ENCODE assay signal across 8 cellular contexts in the genomic region with DNA sequence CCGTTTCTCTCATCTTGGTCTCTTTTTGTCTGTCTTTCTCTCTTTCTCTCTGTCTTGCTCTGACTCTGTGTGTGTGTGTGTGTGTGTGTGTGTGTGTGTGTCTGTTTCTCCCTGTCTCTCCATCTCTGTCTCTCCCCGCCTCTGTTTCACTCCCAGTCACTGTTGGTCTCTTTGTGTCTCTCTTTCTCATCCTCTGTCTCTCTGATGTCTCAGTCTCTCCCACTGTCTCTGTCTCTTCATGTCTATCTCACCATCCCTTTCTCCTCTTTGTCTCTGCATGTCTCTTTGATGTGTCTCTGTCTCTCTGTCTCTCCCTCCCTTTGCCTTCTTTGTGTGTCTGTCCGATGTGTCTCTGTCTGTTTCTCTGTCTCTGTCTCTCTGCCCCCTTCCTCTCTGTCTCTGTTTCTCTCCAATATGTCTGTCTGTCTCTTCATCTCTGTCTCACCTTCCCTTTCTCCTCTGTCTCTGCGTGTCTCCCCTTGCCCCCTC. TPM values are rescaled to one million over a fixed set of nuclear protein-coding genes. Genes with fewer than 3 reads are reported as not detected.
DNase-seq lines count a peak whose midpoint lies in the region; ATAC-seq and TF ChIP-seq lines count a peak whose summit lies in the region.

No MANE protein-coding gene starts in this region.

- ATAC-seq in HG03045 (IDR thresholded peaks at IDR 0.05; ENCODE audit: unreplicated experiment): no peak
- no peak for ATAC-seq in HG02840 (IDR thresholded peaks at IDR 0.05; ENCODE audit: low FRiP score, unreplicated experiment)

- H3K4me1 Mint-ChIP-seq in CD4-positive, alpha-beta memory T cell: peaks cover 20 to 51% (median 29%) of the 10 kb centered on the region in 4 donors
- H3K4me1 Mint-ChIP-seq in endodermal cell: no peaks in the 10 kb centered on the region

- H3K79me2 ChIP-seq in osteoblast (ENCODE audit: insufficient read depth, low read length): peaks cover 94% of the 10 kb centered on the region

- H3K27me3 Mint-ChIP-seq in CD4-positive, alpha-beta memory T cell: no peaks in the 10 kb centered on the region
- H3K27me3 Mint-ChIP-seq in endodermal cell (ENCODE audit: insufficient read depth): peaks cover 96% of the 10 kb centered on the region

- no peak overlapping the region for H3K4me3 ChIP-seq in CD4-positive, alpha-beta memory T cell (ENCODE audit: low read length in 2 of 2)
- H3K4me3 ChIP-seq in NT2/D1 (ENCODE audit: insufficient read length, low read depth): peak overlapping the region; percentile 34
- H3K4me3 ChIP-seq in endodermal cell (ENCODE audit: low read length): no peak overlapping the region
- peak overlapping the region; percentile 92 for H3K4me3 ChIP-seq in osteoblast (ENCODE audit: insufficient read depth, low read length)

- DNase-seq in CD4-positive, alpha-beta memory T cell: no peak
- DNase-seq in NT2/D1 (ENCODE audit: low read depth, low spot score): no peak
- DNase-seq in endodermal cell: peak; percentile 59
- DNase-seq in osteoblast (ENCODE audit: insufficient read length, low spot score, missing footprints): peak; percentile 86
- DNase-seq in activated CD4-positive, CD25-positive, alpha-beta regulatory T cell (lab: John Stamatoyannopoulos, UW): no peak
- no peak for DNase-seq in head of caudate nucleus

- H4K20me1 ChIP-seq in osteoblast (ENCODE audit: insufficient read depth, low read length): peaks cover 53% of the 10 kb centered on the region

- intact Hi-C loops in CD4-positive, alpha-beta memory T cell (cut with micrococcal nuclease): loop anchor here (10.0 kb wide), 1 partner anchor 66 kb away; no protein-coding TSS in a partner anchor
- intact Hi-C loops in head of caudate nucleus (cut with DNase I): loop anchor here (5.0 kb wide), 1 partner anchor 33 kb away; no protein-coding TSS in a partner anchor

- no peaks in the 10 kb centered on the region for H3K36me3 ChIP-seq in CD4-positive, alpha-beta memory T cell (ENCODE audit: insufficient read depth, low read length)
- H3K36me3 ChIP-seq in NT2/D1 (ENCODE audit: insufficient read depth, insufficient read length, low read length) (no peaks in the 10 kb centered on the region), endodermal cell (ENCODE audit: control insufficient read depth, insufficient read depth, low read length) (no peaks in the 10 kb centered on the region), osteoblast (ENCODE audit: insufficient read depth, low read length) (peaks cover 4% of the 10 kb centered on the region)

- H3K9ac ChIP-seq in NT2/D1 (ENCODE audit: insufficient read length, low read depth) (peak overlapping the region; percentile 58), endodermal cell (ENCODE audit: extremely low read depth, low read length, poor library complexity, severe bottlenecking) (no peak overlapping the region)

- CTCF ChIA-PET in CD4-positive, alpha-beta memory T cell (lab: Charles Lee; ENCODE audit: partially characterized antibody): no interaction called here

- H2AFZ ChIP-seq in osteoblast (ENCODE audit: low read length): peak overlapping the region; percentile 57

- no peaks in the 10 kb centered on the region for H3K9me3 ChIP-seq in CD4-positive, alpha-beta memory T cell (ENCODE audit: control insufficient read depth in 1 of 2, low read length in 2 of 2)
- H3K9me3 ChIP-seq in NT2/D1 (ENCODE audit: insufficient read depth, low read length) (no peaks in the 10 kb centered on the region), endodermal cell (ENCODE audit: control insufficient read depth, low read length) (no peaks in the 10 kb centered on the region), osteoblast (ENCODE audit: low read depth, low read length) (no peaks in the 10 kb centered on the region)

- WGBS in endodermal cell (ENCODE audit: insufficient coverage in 1 of 2, insufficient read length in 1 of 2), 2 experiments: 39 to 52% methylated on average over 3 of the region's 4 CpGs

- no peaks in the 10 kb centered on the region for H3K36me3 Mint-ChIP-seq in CD4-positive, alpha-beta memory T cell
- no peaks in the 10 kb centered on the region for H3K36me3 Mint-ChIP-seq in endodermal cell (ENCODE audit: low read depth)

- no peak overlapping the region for H3K27ac ChIP-seq in CD4-positive, alpha-beta memory T cell (ENCODE audit: low read depth, low read length)
- H3K27ac ChIP-seq in endodermal cell (ENCODE audit: low read depth, low read length) (no peak overlapping the region), osteoblast (ENCODE audit: low read depth, low read length) (peak overlapping the region; percentile 65)

- peak overlapping the region in 4 of 7 donors; percentile 45 to 95 (median 88) for H3K27ac Mint-ChIP-seq in CD4-positive, alpha-beta memory T cell
- H3K27ac Mint-ChIP-seq in endodermal cell: no peak overlapping the region

- H3K4me3 Mint-ChIP-seq in CD4-positive, alpha-beta memory T cell: peak overlapping the region; percentile 9 to 85 (median 46)
- H3K4me3 Mint-ChIP-seq in endodermal cell: peak overlapping the region; percentile 38

- POLR2A ChIA-PET in CD4-positive, alpha-beta memory T cell (lab: Charles Lee; ENCODE audit: partially characterized antibody): no interaction called here

- H3K9me3 Mint-ChIP-seq in CD4-positive, alpha-beta memory T cell: peaks cover 0 to 3% (median 0%) of the 10 kb centered on the region in 8 donors
- no peaks in the 10 kb centered on the region for H3K9me3 Mint-ChIP-seq in endodermal cell

- peaks cover 20% of the 10 kb centered on the region for H3K4me1 ChIP-seq in CD4-positive, alpha-beta memory T cell (ENCODE audit: insufficient read depth, low read length)
- H3K4me1 ChIP-seq in NT2/D1 (ENCODE audit: insufficient read depth, insufficient read length): peaks cover 22% of the 10 kb centered on the region
- no peaks in the 10 kb centered on the region for H3K4me1 ChIP-seq in endodermal cell (ENCODE audit: control insufficient read depth, insufficient read depth, low read length)
- H3K4me1 ChIP-seq in osteoblast (ENCODE audit: insufficient read depth, low read length): peaks cover 42% of the 10 kb centered on the region

- peak overlapping the region; percentile 92 for H3K4me2 ChIP-seq in osteoblast (ENCODE audit: insufficient read depth, low read length)

- no peak for TF ChIP-seq CTCF in endodermal cell (conservative IDR thresholded peaks at IDR 0.05)
- no peak for TF ChIP-seq CTCF in osteoblast (IDR thresholded peaks at IDR 0.05; ENCODE audit: extremely low read depth, low read depth, low read length)

- no peaks in the 10 kb centered on the region for H3K27me3 ChIP-seq in CD4-positive, alpha-beta memory T cell (ENCODE audit: insufficient read depth, low read length)
- H3K27me3 ChIP-seq in NT2/D1 (ENCODE audit: insufficient read depth, insufficient read length): peaks cover 70% of the 10 kb centered on the region
- peaks cover 96% of the 10 kb centered on the region for H3K27me3 ChIP-seq in endodermal cell (ENCODE audit: control insufficient read depth, insufficient read depth, low read length, poor library complexity, severe bottlenecking)
- no peaks in the 10 kb centered on the region for H3K27me3 ChIP-seq in osteoblast (ENCODE audit: insufficient read depth, low read length)

RNA-seq across cellular contexts. Expression of a gene that starts 2.5 kb away (rescaled TPM):
- 10 to 100 TPM; 30.3 to 30.9 TPM for total RNA-seq in CD4-positive, alpha-beta memory T cell
- polyA plus RNA-seq in CD4-positive, alpha-beta memory T cell: 10 to 100 TPM in 1 of 2 donors, 1 to 10 TPM in 1; 1.9 to 18.9 TPM
- 1 to 10 TPM; 5.2 to 6.6 TPM for total RNA-seq in endodermal cell
- polyA plus RNA-seq in endodermal cell (2013, experiment 1 of 2): 4.0 TPM
- polyA plus RNA-seq in endodermal cell (2013, experiment 2 of 2): 3.7 TPM
- 57.2 and 61.2 TPM in 2 replicates for total RNA-seq in osteoblast

Comparison
In these comparisons a context has a peak if more than half of its experiments do, and no peak if none do; other contexts are left out.
1. DNase-seq: peak in endodermal cell (single experiment) and osteoblast (single experiment); none in CD4-positive, alpha-beta memory T cell (0 of 5), NT2/D1 (single experiment), activated CD4-positive, CD25-positive, alpha-beta regulatory T cell (0 of 4) and head of caudate nucleus (0 of 42).
2. H3K4me3 ChIP-seq: peak in NT2/D1 (single experiment) and osteoblast (single experiment); none in CD4-positive, alpha-beta memory T cell (0 of 2) and endodermal cell (single experiment).